ENCODE assay signal across 8 cellular contexts in the genomic region with DNA sequence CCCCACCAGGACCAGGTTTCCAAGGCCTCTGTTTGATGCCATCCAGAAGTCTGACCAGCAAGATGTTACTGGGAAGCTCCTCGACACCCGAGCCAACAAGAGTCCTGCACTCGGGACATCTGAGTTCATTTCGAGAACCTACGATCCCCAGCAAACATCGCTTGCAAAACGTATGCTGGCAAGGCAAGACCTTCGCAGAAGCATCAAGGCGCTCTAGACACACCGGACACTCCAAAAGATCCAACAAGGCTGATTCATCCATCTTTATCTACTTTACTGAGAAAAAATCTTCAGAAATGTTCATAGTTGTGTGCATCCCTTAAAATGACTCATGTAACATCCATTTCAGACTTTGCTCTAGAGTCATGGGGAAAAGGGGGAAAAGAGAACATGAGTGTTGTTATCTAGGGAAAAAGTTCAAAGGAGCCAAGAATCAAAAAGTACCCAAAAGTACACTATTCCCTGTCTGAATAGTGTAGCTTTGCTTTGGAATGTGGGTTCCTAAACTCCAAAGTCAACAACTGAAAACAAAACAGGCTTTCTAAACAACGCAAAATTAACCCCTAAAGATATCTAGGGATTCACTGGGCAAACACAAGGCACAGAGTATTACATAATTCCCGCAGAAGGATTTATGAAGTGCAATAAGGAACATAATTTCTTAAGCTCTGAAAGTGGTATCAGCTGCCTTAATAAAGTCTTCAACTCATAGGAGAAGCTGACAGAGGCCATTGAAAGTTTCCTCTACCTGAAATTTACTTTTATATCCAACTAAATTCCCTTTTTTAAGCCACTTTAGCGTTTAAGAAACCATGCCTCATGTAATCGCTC. TPM values are rescaled to one million over a fixed set of nuclear protein-coding genes. Genes with fewer than 3 reads are reported as not detected.
DNase-seq lines count a peak whose midpoint lies in the region; ATAC-seq and TF ChIP-seq lines count a peak whose summit lies in the region.

No MANE protein-coding gene starts in this region.

- H3K4me3 ChIP-seq in HUES48 (ENCODE audit: low read depth, low read length) (peak overlapping the region; percentile 79), body of pancreas (peak overlapping the region; percentile 58 to 95), uterus (peak overlapping the region; percentile 66 to 71)

- TF ChIP-seq CTCF in body of pancreas (IDR thresholded peaks at IDR 0.05) (no peak), uterus (IDR thresholded peaks at IDR 0.05) (no peak)

- H3K9ac ChIP-seq in HUES48 (ENCODE audit: low read depth, low read length), result no peak overlapping the region

- intact Hi-C loops in body of pancreas (cut with DNase I) (no loop called here), uterus (cut with DNase I; ENCODE audit: low total_unique reads) (no loop called here)

- no peak for TF ChIP-seq POLR2A in body of pancreas (IDR thresholded peaks at IDR 0.05)
- no peak for TF ChIP-seq POLR2A in uterus (IDR thresholded peaks at IDR 0.05)

- peaks cover 43% of the 10 kb centered on the region for H3K4me1 ChIP-seq in HUES48 (ENCODE audit: control insufficient read depth, insufficient read depth, low read length)
- H3K4me1 ChIP-seq in body of pancreas, result peaks cover 61% of the 10 kb centered on the region
- H3K4me1 ChIP-seq in uterus, result peaks cover 0 to 6% of the 10 kb centered on the region in 2 donors

- peak; percentile 15 to 18 for DNase-seq in AML-193 (lab: John Stamatoyannopoulos, UW)
- DNase-seq in body of pancreas, result peak in 1 of 4 donors; percentile 19
- peak; percentile 27 for DNase-seq in medulla oblongata (ENCODE audit: extremely low spot score)
- DNase-seq in uterus, result no peak
- DNase-seq in NCI-H345 treated with DMSO at 0.1 percent for 48 hours (lab: John Stamatoyannopoulos, UW; ENCODE audit: unreplicated experiment), result no peak
- no peak for DNase-seq in germinal center (ENCODE audit: low spot score)

- 23 to 28% methylated on average over 9 to 14 of the region's 14 CpGs for WGBS in body of pancreas, 2 donors

- H3K27me3 ChIP-seq in HUES48 (ENCODE audit: control insufficient read depth, insufficient read depth, low read length), result peaks cover 13% of the 10 kb centered on the region
- no peaks in the 10 kb centered on the region for H3K27me3 ChIP-seq in body of pancreas
- no peaks in the 10 kb centered on the region for H3K27me3 ChIP-seq in uterus

- H3K27ac ChIP-seq in HUES48 (ENCODE audit: low read depth, low read length) (peak overlapping the region; percentile 31), body of pancreas (peak overlapping the region in 3 of 4 donors; percentile 90 to 97 (median 95)), uterus (peak overlapping the region; percentile 87 to 92)

- ATAC-seq in body of pancreas (no peak), HG02973 (IDR thresholded peaks at IDR 0.05; ENCODE audit: unreplicated experiment) (no peak)

- H3K9me3 ChIP-seq in HUES48 (ENCODE audit: control insufficient read depth, insufficient read depth, low read length) (no peaks in the 10 kb centered on the region), body of pancreas (no peaks in the 10 kb centered on the region), uterus (no peaks in the 10 kb centered on the region)

- H3K36me3 ChIP-seq in HUES48 (ENCODE audit: control insufficient read depth, insufficient read depth, low read length), result peaks cover 4% of the 10 kb centered on the region
- no peaks in the 10 kb centered on the region for H3K36me3 ChIP-seq in body of pancreas (replicated peaks in 1 of 2; ENCODE audit: insufficient read depth in 1 of 2, low read depth in 2 of 2)
- H3K36me3 ChIP-seq in uterus, result no peaks in the 10 kb centered on the region

RNA-seq across cellular contexts. Expression of a gene that starts 1.6 kb away (rescaled TPM):
- total RNA-seq in body of pancreas (10 to 100 TPM; 17.1 to 17.4 TPM), uterus (10 to 100 TPM in 3 of 4 donors, 1 to 10 TPM in 1; 5.9 to 41.2 (median 15.0) TPM)

Comparison
In these comparisons a context has a peak if more than half of its experiments do, and no peak if none do; other contexts are left out.
1. DNase-seq: peak in AML-193 (2 of 2) and medulla oblongata (single experiment); none in uterus (0 of 2), NCI-H345 treated with DMSO at 0.1 percent for 48 hours (single experiment) and germinal center (single experiment).
2. H3K27ac ChIP-seq: peak in every context shown above with its lines; median percentile 95 in body of pancreas; 90 in uterus; 31 in HUES48.
3. Peak in every context shown above with its lines, with median percentiles within 50 percentile points of each other: H3K4me3 ChIP-seq.